8 cellular contexts compared by ENCODE assay signal in genomic region chr19:41398603-41399002, GRCh38. TPM values are rescaled to one million over a fixed set of nuclear protein-coding genes. Genes with fewer than 3 reads are reported as not detected.
DNase-seq lines count a peak whose midpoint lies in the region; ATAC-seq and TF ChIP-seq lines count a peak whose summit lies in the region.

No MANE protein-coding gene starts in this region.

- H3K9me3 Mint-ChIP-seq in T-helper 1 cell treated with Interleukin-12 subunit alpha and Interleukin-12 subunit beta and Interleukin-4 antibody, amounts not matched to agents 30 μg/mL and 1 μg/mL, for 36 hours = no peaks in the 10 kb centered on the region
- no peaks in the 10 kb centered on the region for H3K9me3 Mint-ChIP-seq in activated CD8-positive, alpha-beta T cell treated with anti-CD3 and anti-CD28 coated beads, Interleukin-2, amount 10 ng/mL, durations not matched to agents 7 days and 5 days (ENCODE audit: insufficient read depth)

- POLR2A ChIA-PET in activated CD8-positive, alpha-beta T cell treated with anti-CD3 and anti-CD28 coated beads, Interleukin-2, amount 10 ng/mL, durations not matched to agents 7 days and 5 days (lab: Charles Lee) = interaction anchor here (1.2 kb wide), 1 partner anchor 28 kb away, joined by 3 read pairs; no protein-coding TSS in a partner anchor

- no peak for TF ChIP-seq EP300 in stomach (IDR thresholded peaks at IDR 0.05)

- peaks cover 10 to 51% (median 40%) of the 10 kb centered on the region in 4 donors for H3K4me1 ChIP-seq in stomach

- H3K27ac Mint-ChIP-seq in T-helper 1 cell treated with Interleukin-12 subunit alpha and Interleukin-12 subunit beta and Interleukin-4 antibody, amounts not matched to agents 30 μg/mL and 1 μg/mL, for 36 hours = peak overlapping the region; percentile 100
- H3K27ac Mint-ChIP-seq in activated CD8-positive, alpha-beta T cell treated with anti-CD3 and anti-CD28 coated beads, Interleukin-2, amount 10 ng/mL, durations not matched to agents 7 days and 5 days = peak overlapping the region; percentile 100

- peaks cover 0 to 28% (median 16%) of the 10 kb centered on the region in 4 donors for H3K36me3 ChIP-seq in stomach

- H3K4me1 Mint-ChIP-seq in T-helper 1 cell treated with Interleukin-12 subunit alpha and Interleukin-12 subunit beta and Interleukin-4 antibody, amounts not matched to agents 30 μg/mL and 1 μg/mL, for 36 hours (ENCODE audit: low read depth) = peaks cover 29% of the 10 kb centered on the region
- peaks cover 48% of the 10 kb centered on the region for H3K4me1 Mint-ChIP-seq in activated CD8-positive, alpha-beta T cell treated with anti-CD3 and anti-CD28 coated beads, Interleukin-2, amount 10 ng/mL, durations not matched to agents 7 days and 5 days (ENCODE audit: low read depth)

- intact Hi-C loops in stomach (cut with DNase I; ENCODE audit: low total_unique reads) = no loop called here

- no peak for DNase-seq in T-helper 1 cell
- DNase-seq in activated CD8-positive, alpha-beta T cell treated with anti-CD3 and anti-CD28 coated beads, Interleukin-2, amount 10 ng/mL, durations not matched to agents 7 days and 5 days = no peak
- no peak for DNase-seq in stomach
- no peak for DNase-seq in NCI-H526 (lab: John Stamatoyannopoulos, UW)

- TF ChIP-seq CTCF in stomach (IDR thresholded peaks at IDR 0.05) = no peak

- H3K27me3 Mint-ChIP-seq in T-helper 1 cell treated with Interleukin-12 subunit alpha and Interleukin-12 subunit beta and Interleukin-4 antibody, amounts not matched to agents 30 μg/mL and 1 μg/mL, for 36 hours (ENCODE audit: low read depth) = no peaks in the 10 kb centered on the region
- H3K27me3 Mint-ChIP-seq in activated CD8-positive, alpha-beta T cell treated with anti-CD3 and anti-CD28 coated beads, Interleukin-2, amount 10 ng/mL, durations not matched to agents 7 days and 5 days (ENCODE audit: low read depth) = no peaks in the 10 kb centered on the region

- CTCF ChIA-PET in activated CD8-positive, alpha-beta T cell treated with anti-CD3 and anti-CD28 coated beads, Interleukin-2, amount 10 ng/mL, durations not matched to agents 7 days and 5 days (lab: Charles Lee) = no interaction called here

- no peak for ATAC-seq in activated CD8-positive, alpha-beta T cell treated with anti-CD3 and anti-CD28 coated beads, Interleukin-2, amount 10 ng/mL, durations not matched to agents 7 days and 5 days
- no peak for ATAC-seq in GM18868 (IDR thresholded peaks at IDR 0.05; ENCODE audit: unreplicated experiment)
- ATAC-seq in GM21717 (IDR thresholded peaks at IDR 0.05; ENCODE audit: unreplicated experiment) = no peak

- peaks cover 4% of the 10 kb centered on the region for H3K36me3 Mint-ChIP-seq in T-helper 1 cell treated with Interleukin-12 subunit alpha and Interleukin-12 subunit beta and Interleukin-4 antibody, amounts not matched to agents 30 μg/mL and 1 μg/mL, for 36 hours (ENCODE audit: low read depth)
- H3K36me3 Mint-ChIP-seq in activated CD8-positive, alpha-beta T cell treated with anti-CD3 and anti-CD28 coated beads, Interleukin-2, amount 10 ng/mL, durations not matched to agents 7 days and 5 days (ENCODE audit: low read depth) = peaks cover 7% of the 10 kb centered on the region

- no peak for TF ChIP-seq POLR2A in stomach (IDR thresholded peaks at IDR 0.05)

- H3K4me3 ChIP-seq in iPS-18c (ENCODE audit: insufficient read depth, low read depth, low read length) (peak overlapping the region; percentile 100), stomach (peak overlapping the region; percentile 68 to 92 (median 82))

- peak overlapping the region in 3 of 5 donors; percentile 87 to 88 (median 88) for H3K27ac ChIP-seq in stomach

- 29 to 44% (median 33%) methylated on average over 3 of the region's 3 CpGs for WGBS in stomach, 5 donors

- H3K4me3 Mint-ChIP-seq in T-helper 1 cell treated with Interleukin-12 subunit alpha and Interleukin-12 subunit beta and Interleukin-4 antibody, amounts not matched to agents 30 μg/mL and 1 μg/mL, for 36 hours = peak overlapping the region; percentile 97
- peak overlapping the region; percentile 99 for H3K4me3 Mint-ChIP-seq in activated CD8-positive, alpha-beta T cell treated with anti-CD3 and anti-CD28 coated beads, Interleukin-2, amount 10 ng/mL, durations not matched to agents 7 days and 5 days

- no peaks in the 10 kb centered on the region for H3K27me3 ChIP-seq in stomach

- H3K9me3 ChIP-seq in iPS-18c (ENCODE audit: control insufficient read depth, insufficient read depth, low read length) = peaks cover 2% of the 10 kb centered on the region
- H3K9me3 ChIP-seq in stomach = no peaks in the 10 kb centered on the region

RNA-seq across cellular contexts. Expression of gene BCKDHA, which starts 1.0 kb away (rescaled TPM):
- 10 to 100 TPM; 15.8 to 24.5 TPM for total RNA-seq in activated CD8-positive, alpha-beta T cell treated with anti-CD3 and anti-CD28 coated beads, Interleukin-2, amount 10 ng/mL, durations not matched to agents 7 days and 5 days
- total RNA-seq in stomach = 10 to 100 TPM in 4 of 5 donors, 1 to 10 TPM in 1; 1.8 to 55.4 (median 23.0) TPM
- polyA plus RNA-seq in stomach = 10 to 100 TPM; 48.7 to 80.6 (median 50.9) TPM

RNA-seq across cellular contexts. Expression of gene EXOSC5, which starts 1.4 kb away (rescaled TPM):
- 10 to 100 TPM; 25.3 to 26.6 TPM for total RNA-seq in activated CD8-positive, alpha-beta T cell treated with anti-CD3 and anti-CD28 coated beads, Interleukin-2, amount 10 ng/mL, durations not matched to agents 7 days and 5 days
- 100 to 1,000 TPM in 1 of 5 donors, 10 to 100 TPM in 3, 1 to 10 TPM in 1; 4.8 to 131 (median 18.7) TPM for total RNA-seq in stomach
- 10 to 100 TPM; 21.8 to 48.0 (median 26.0) TPM for polyA plus RNA-seq in stomach

RNA-seq across cellular contexts. Expression of gene TMEM91, which starts 22.3 kb away (rescaled TPM):
- 1 to 10 TPM; 5.3 to 6.4 TPM for total RNA-seq in activated CD8-positive, alpha-beta T cell treated with anti-CD3 and anti-CD28 coated beads, Interleukin-2, amount 10 ng/mL, durations not matched to agents 7 days and 5 days
- 10 to 100 TPM in 2 of 5 donors, 1 to 10 TPM in 3; 2.3 to 76.3 (median 8.2) TPM for total RNA-seq in stomach
- 10 to 100 TPM; 14.8 to 33.9 (median 22.4) TPM for polyA plus RNA-seq in stomach

RNA-seq across cellular contexts. Expression of gene B3GNT8, which starts 28.6 kb away (rescaled TPM):
- total RNA-seq in activated CD8-positive, alpha-beta T cell treated with anti-CD3 and anti-CD28 coated beads, Interleukin-2, amount 10 ng/mL, durations not matched to agents 7 days and 5 days = 1 to 10 TPM; 2.9 to 5.2 TPM
- 100 to 1,000 TPM in 1 of 5 donors, 1 to 10 TPM in 1, under 1 TPM in 1, not detected in 2; 0.92 to 158 (median 1.7) TPM for total RNA-seq in stomach
- 1 to 10 TPM; 4.6 to 9.9 (median 6.1) TPM for polyA plus RNA-seq in stomach

RNA-seq across cellular contexts. Expression of gene B9D2, which starts 34.7 kb away (rescaled TPM):
- 10 to 100 TPM; 10.6 to 12.8 TPM for total RNA-seq in activated CD8-positive, alpha-beta T cell treated with anti-CD3 and anti-CD28 coated beads, Interleukin-2, amount 10 ng/mL, durations not matched to agents 7 days and 5 days
- 10 to 100 TPM in 1 of 5 donors, 1 to 10 TPM in 2, under 1 TPM in 1, not detected in 1; 0.58 to 20.3 (median 5.3) TPM for total RNA-seq in stomach
- polyA plus RNA-seq in stomach = 10 to 100 TPM in 2 of 3 donors, 1 to 10 TPM in 1; 9.2 to 17.4 (median 10.7) TPM
